Comparison of ENCODE assay signal across 14 cellular contexts in genomic region chr1:207965602-207966387, GRCh38. TPM values are rescaled to one million over a fixed set of nuclear protein-coding genes. Genes with fewer than 3 reads are reported as not detected.
"Had no signal": no experiment of that assay in that cellular context is flagged by ENCODE, and none has a peak within 500 bp of the region (broad histone marks: within the 10 kb centered on the region; RNA-seq: fewer than 3 reads in every experiment).

No MANE protein-coding gene starts in this region.

- H3K27me3 ChIP-seq: testis had no signal

- H3K4me3 ChIP-seq: psoas muscle, testis had no signal

- H3K27me3 Mint-ChIP-seq: activated naive CD4-positive, alpha-beta T cell treated with anti-CD3 and anti-CD28 coated beads, Interleukin-2, amount 50 U/mL, for 24 hours had no signal

- H3K27ac Mint-ChIP-seq: activated CD8-positive, alpha-beta memory T cell treated with anti-CD3 and anti-CD28 coated beads, Interleukin-2, amount 10 ng/mL, durations not matched to agents 7 days and 5 days; activated naive CD4-positive, alpha-beta T cell treated with anti-CD3 and anti-CD28 coated beads, Interleukin-2, amount 50 U/mL, for 24 hours; activated T-cell treated with anti-CD3 and anti-CD28 coated beads, Interleukin-2, amount 50 U/mL, for 24 hours; endodermal cell; naive thymus-derived CD4-positive, alpha-beta T cell; stimulated activated naive CD8-positive, alpha-beta T cell treated with anti-CD3 and anti-CD28 coated beads, Interleukin-15, Interleukin-2, amounts not matched to agents 100 ng/mL and 50 ng/mL, for 24 hours had no signal

- H3K9me3 ChIP-seq: psoas muscle, testis had no signal

- H3K36me3 Mint-ChIP-seq: activated CD8-positive, alpha-beta memory T cell treated with anti-CD3 and anti-CD28 coated beads, Interleukin-2, amount 10 ng/mL, durations not matched to agents 7 days and 5 days; activated naive CD4-positive, alpha-beta T cell treated with anti-CD3 and anti-CD28 coated beads, Interleukin-2, amount 50 U/mL, for 24 hours; naive thymus-derived CD4-positive, alpha-beta T cell had no signal

- DNase-seq: activated CD4-positive, alpha-beta T cell treated with anti-CD3 and anti-CD28 coated beads, Interleukin-2, amount 50 U/mL, for 4 hours; activated CD8-positive, alpha-beta memory T cell treated with anti-CD3 and anti-CD28 coated beads, Interleukin-2, amount 10 ng/mL, durations not matched to agents 7 days and 5 days; activated effector memory CD4-positive, alpha-beta T cell treated with Interleukin-2 at 50 U/mL for 16 hours; activated T-cell treated with anti-CD3 and anti-CD28 coated beads, Interleukin-2, amount 50 U/mL, for 24 hours; endodermal cell; mammary epithelial cell; naive thymus-derived CD4-positive, alpha-beta T cell; occipital lobe; psoas muscle; stimulated activated CD4-positive, alpha-beta T cell treated with anti-CD3 and anti-CD28 coated beads, Interleukin-4, amount 100 ng/mL, for 24 hours; T-helper 2 cell; testis had no signal

- H3K9me3 Mint-ChIP-seq: activated naive CD4-positive, alpha-beta T cell treated with anti-CD3 and anti-CD28 coated beads, Interleukin-2, amount 50 U/mL, for 24 hours; activated T-cell treated with anti-CD3 and anti-CD28 coated beads, Interleukin-2, amount 50 U/mL, for 24 hours; naive thymus-derived CD4-positive, alpha-beta T cell; stimulated activated naive CD8-positive, alpha-beta T cell treated with anti-CD3 and anti-CD28 coated beads, Interleukin-15, Interleukin-2, amounts not matched to agents 100 ng/mL and 50 ng/mL, for 24 hours had no signal

- ATAC-seq: activated CD8-positive, alpha-beta memory T cell treated with anti-CD3 and anti-CD28 coated beads, Interleukin-2, amount 10 ng/mL, durations not matched to agents 7 days and 5 days; naive thymus-derived CD4-positive, alpha-beta T cell; psoas muscle had no signal

- H3K27ac ChIP-seq: psoas muscle had no signal

- H3K4me3 Mint-ChIP-seq: activated CD8-positive, alpha-beta memory T cell treated with anti-CD3 and anti-CD28 coated beads, Interleukin-2, amount 10 ng/mL, durations not matched to agents 7 days and 5 days; activated naive CD4-positive, alpha-beta T cell treated with anti-CD3 and anti-CD28 coated beads, Interleukin-2, amount 50 U/mL, for 24 hours; activated T-cell treated with anti-CD3 and anti-CD28 coated beads, Interleukin-2, amount 50 U/mL, for 24 hours; endodermal cell; stimulated activated naive CD8-positive, alpha-beta T cell treated with anti-CD3 and anti-CD28 coated beads, Interleukin-15, Interleukin-2, amounts not matched to agents 100 ng/mL and 50 ng/mL, for 24 hours had no signal

RNA-seq across cellular contexts. Expression of gene CD34, which starts 54.9 kb away (rescaled TPM):
- total RNA-seq: mammary epithelial cell had no signal
- polyA plus RNA-seq: naive thymus-derived CD4-positive, alpha-beta T cell had no signal
